25 cellular contexts compared by ENCODE assay signal in genomic region chr14:67996235-67996634, GRCh38.
A peak's percentile ranks its signal among the peaks of the same experiment; 100 is the strongest.
DNase-seq lines count a peak whose midpoint lies in the region; ATAC-seq, FAIRE-seq and TF ChIP-seq lines count a peak whose summit lies in the region.
"Had no signal": no experiment of that assay in that cellular context is flagged by ENCODE, and none has a peak within 500 bp of the region (broad histone marks: within the 10 kb centered on the region; RNA-seq: fewer than 3 reads in every experiment).

No MANE protein-coding gene starts in this region.

- H2AK9ac ChIP-seq in IMR-90 (replicated peaks; ENCODE audit: low read depth, low read length, poor library complexity): no peak overlapping the region

- H3K36me3 ChIP-seq in HCT116 (ENCODE audit: control insufficient read depth in 1 of 2, insufficient read depth in 2 of 2, low read length in 2 of 2) (no peaks in the 10 kb centered on the region), IMR-90 (ENCODE audit: control insufficient read depth, insufficient read depth, low read length) (no peaks in the 10 kb centered on the region), mesendoderm (ENCODE audit: control insufficient read depth, insufficient read depth, low read length) (no peaks in the 10 kb centered on the region), body of pancreas (replicated peaks in 1 of 2; ENCODE audit: insufficient read depth in 1 of 2, low read depth in 2 of 2) (no peaks in the 10 kb centered on the region)
- H3K36me3 ChIP-seq: BE2C, BLaER1 had no signal

- FAIRE-seq in A549 (lab: Jason Lieb, UNC): no peak
- FAIRE-seq: GM12891 had no signal

- H2AK5ac ChIP-seq in IMR-90 (ENCODE audit: low read depth, low read length): 0 out of 2 replicates have a peak overlapping the region, but pooled peaks have one; percentile 32
- no peak overlapping the region for H2AK5ac ChIP-seq in mesendoderm (ENCODE audit: low read length)

- H3K9me3 ChIP-seq in A549: no peaks in the 10 kb centered on the region
- no peaks in the 10 kb centered on the region for H3K9me3 ChIP-seq in HCT116 (ENCODE audit: control insufficient read depth in 1 of 2, insufficient read depth in 1 of 2, low read depth in 1 of 2, low read length in 2 of 2)
- H3K9me3 ChIP-seq in IMR-90 (ENCODE audit: control insufficient read depth, insufficient read depth, low read length): no peaks in the 10 kb centered on the region
- H3K9me3 ChIP-seq in body of pancreas: no peaks in the 10 kb centered on the region
- H3K9me3 ChIP-seq: BE2C, BLaER1 had no signal

- TF ChIP-seq POLR2A in A549 (IDR thresholded peaks at IDR 0.05; ENCODE audit: low read length) (no peak), HCT116 (IDR thresholded peaks at IDR 0.05; ENCODE audit: borderline replicate concordance, extremely low read depth, insufficient read depth, insufficient read length) (no peak), IMR-90 (IDR thresholded peaks at IDR 0.05; ENCODE audit: low read depth, low read length) (no peak), body of pancreas (IDR thresholded peaks at IDR 0.05) (no peak)

- TF ChIP-seq EP300 in A549 (IDR thresholded peaks at IDR 0.05): no peak

- no peak overlapping the region for H3K4me3 ChIP-seq in A549
- H3K4me3 ChIP-seq in HCT116 (replicated peaks in 1 of 2; ENCODE audit: low read depth in 1 of 2, low read length in 2 of 2): no peak overlapping the region
- no peak overlapping the region for H3K4me3 ChIP-seq in IMR-90 (ENCODE audit: insufficient read depth, low read depth, low read length)
- no peak overlapping the region for H3K4me3 ChIP-seq in mesendoderm (ENCODE audit: low read length)
- H3K4me3 ChIP-seq in body of pancreas: no peak overlapping the region
- H3K4me3 ChIP-seq: BLaER1 had no signal

- TF ChIP-seq RAD21 in A549 (conservative IDR thresholded peaks at IDR 0.05 in 1 of 2, IDR thresholded peaks at IDR 0.05 in 1 of 2): no peak
- TF ChIP-seq RAD21 in HCT116 (IDR thresholded peaks at IDR 0.05; ENCODE audit: low read depth): no peak
- no peak for TF ChIP-seq RAD21 in IMR-90 (IDR thresholded peaks at IDR 0.05; ENCODE audit: low read length)

- H3K4me1 ChIP-seq in A549 (peaks cover 28% of the 10 kb centered on the region), HCT116 (ENCODE audit: control insufficient read depth in 1 of 2, insufficient read depth in 2 of 2, low read length in 2 of 2) (peaks cover 24 to 26% of the 10 kb centered on the region in 2 experiments), IMR-90 (ENCODE audit: control insufficient read depth, insufficient read depth, low read length) (peaks cover 4% of the 10 kb centered on the region; the same call in 1 of the 2 replicates), mesendoderm (ENCODE audit: control insufficient read depth, low read depth, low read length) (no peaks in the 10 kb centered on the region), body of pancreas (peaks cover 14% of the 10 kb centered on the region)
- H3K4me1 ChIP-seq: BE2C, BLaER1 had no signal

- H2BK15ac ChIP-seq in IMR-90 (ENCODE audit: low read depth, low read length) (peak overlapping the region; percentile 84; the same call in 2 of the 3 replicates), mesendoderm (replicated peaks; ENCODE audit: low read depth) (no peak overlapping the region)

- no peak overlapping the region for H3K9ac ChIP-seq in HCT116 (ENCODE audit: low read length)
- H3K9ac ChIP-seq in IMR-90 (ENCODE audit: low read depth, low read length): no peak overlapping the region
- H3K9ac ChIP-seq in mesendoderm (ENCODE audit: low read length): no peak overlapping the region
- H3K9ac ChIP-seq: BLaER1 had no signal

- H3K79me2 ChIP-seq in HCT116 (ENCODE audit: insufficient read depth, low read length) (no peaks in the 10 kb centered on the region), mesendoderm (ENCODE audit: control insufficient read depth, insufficient read depth, low read length) (no peaks in the 10 kb centered on the region)

- H3K4ac ChIP-seq in IMR-90 (ENCODE audit: low read depth, low read length) (no peak overlapping the region), mesendoderm (ENCODE audit: low read depth, low read length) (no peak overlapping the region)

- TF ChIP-seq CTCF in A549 (IDR thresholded peaks at IDR 0.05) (no peak), HCT116 (IDR thresholded peaks at IDR 0.05 in 2 of 3, conservative IDR thresholded peaks at IDR 0.05 in 1 of 3; ENCODE audit: borderline replicate concordance in 1 of 3, insufficient read depth in 1 of 3, low read depth in 2 of 3, low read length in 2 of 3) (no peak), IMR-90 (conservative IDR thresholded peaks at IDR 0.05; ENCODE audit: low read depth, low read length) (no peak), body of pancreas (IDR thresholded peaks at IDR 0.05) (no peak)

- no peak for ATAC-seq in A549
- ATAC-seq in HCT116: no peak
- ATAC-seq in IMR-90 (ENCODE audit: low read depth): no peak
- no peak for ATAC-seq in GM18909 (IDR thresholded peaks at IDR 0.05; ENCODE audit: poor library complexity, unreplicated experiment)
- ATAC-seq in body of pancreas: no peak

- no peak overlapping the region for H3K14ac ChIP-seq in IMR-90 (replicated peaks; ENCODE audit: low read depth, low read length)

- POLR2A ChIA-PET in A549 (lab: Yijun Ruan, JAX): no interaction called here
- POLR2A ChIA-PET in HCT116 (lab: Charles Lee): no interaction called here
- POLR2A ChIA-PET in IMR-90 (lab: Charles Lee; ENCODE audit: unreplicated experiment): interaction anchor here (0.7 kb wide), 1 partner anchor 44 kb away, joined by 3 read pairs; no protein-coding TSS in a partner anchor

- H2BK5ac ChIP-seq in IMR-90 (ENCODE audit: low read depth, low read length, poor library complexity, severe bottlenecking) (no peak overlapping the region), mesendoderm (ENCODE audit: low read length) (no peak overlapping the region)

- H3K79me1 ChIP-seq in IMR-90 (ENCODE audit: low read depth in 1 of 2, low read length in 2 of 2) (no peaks in the 10 kb centered on the region), mesendoderm (ENCODE audit: low read length) (no peaks in the 10 kb centered on the region)

- H3K18ac ChIP-seq in IMR-90 (ENCODE audit: low read depth, low read length) (no peak overlapping the region), mesendoderm (ENCODE audit: low read length) (no peak overlapping the region)

- H4K5ac ChIP-seq in IMR-90 (ENCODE audit: low read depth, low read length): no peak overlapping the region
- no peak overlapping the region for H4K5ac ChIP-seq in mesendoderm (ENCODE audit: low read length)

- whole genome bisulfite sequencing in A549 (ENCODE audit: missing lambda C conversion rate): 86% methylated on average over 4 of the region's 4 CpGs
- no CpG with 5 or more reads among the region's 4 CpGs for WGBS in IMR-90 (ENCODE audit: extremely low coverage in 2 of 2, insufficient read length in 1 of 2), 2 experiments
- no CpG with 5 or more reads among the region's 4 CpGs for WGBS in mesendoderm (ENCODE audit: extremely low coverage, insufficient coverage, low lambda C conversion rate)
- WGBS in body of pancreas, 2 donors: 93 to 98% methylated on average over 4 of the region's 4 CpGs

- H3K56ac ChIP-seq in IMR-90 (ENCODE audit: extremely low read depth, insufficient read depth, low read length): no peak overlapping the region
- H3K56ac ChIP-seq in mesendoderm (ENCODE audit: low read length): no peak overlapping the region

- DNase-seq in A549 (ENCODE audit: low read depth in 1 of 2, low spot score in 1 of 2) (no peak), HCT116 (ENCODE audit: low read depth, low spot score) (no peak), IMR-90 (no peak), mesendoderm (no peak), RKO (ENCODE audit: low spot score) (no peak), body of pancreas (no peak), NOMO-1 (lab: John Stamatoyannopoulos, UW; ENCODE audit: unreplicated experiment in 2 of 2) (no peak)
- DNase-seq: ACHN; BE2C; C1 segment of cervical spinal cord; CD4-positive, alpha-beta memory T cell; CD4-positive, CD25-positive, alpha-beta regulatory T cell; CD8-positive, alpha-beta memory T cell; COR-L47; DMS 273 treated with DMSO at 0.1 percent for 48 hours; DMS153; DMS53; DMS79; DND-41; EL; GF-D8 had no signal

- CTCF ChIA-PET in A549 (lab: Yijun Ruan, JAX) (no interaction called here), HCT116 (lab: Charles Lee) (no interaction called here), IMR-90 (lab: Yijun Ruan, JAX) (no interaction called here)

- H4K20me1 ChIP-seq in HCT116 (ENCODE audit: insufficient read depth) (no peaks in the 10 kb centered on the region), IMR-90 (ENCODE audit: insufficient read depth, low read length) (no peaks in the 10 kb centered on the region)
- H4K20me1 ChIP-seq: BLaER1 had no signal

- H2AFZ ChIP-seq in HCT116 (ENCODE audit: low read depth, low read length, poor library complexity, severe bottlenecking): no peak overlapping the region
- no peak overlapping the region for H2AFZ ChIP-seq in IMR-90 (replicated peaks; ENCODE audit: low read length, poor library complexity)

- H3K9me2 ChIP-seq in HCT116 (ENCODE audit: insufficient read depth): no peaks in the 10 kb centered on the region

- in situ Hi-C loops in IMR-90 (cut with MboI; ENCODE audit: low sequenced_read_pairs): no loop called here

- BruUV-seq in HCT116 (replicated peaks; lab: Mats Ljungman, UMichigan): no TSS peak
- BruUV-seq in IMR-90 (replicated peaks; lab: Mats Ljungman, UMichigan): no TSS peak

- H4K91ac ChIP-seq in IMR-90 (ENCODE audit: insufficient read depth, low read depth, low read length): no peak overlapping the region

- intact Hi-C loops in HCT116 (cut with micrococcal nuclease): no loop called here
- intact Hi-C loops in IMR-90 (cut with micrococcal nuclease): no loop called here
- intact Hi-C loops in body of pancreas (cut with DNase I): no loop called here

- H3K9me1 ChIP-seq in IMR-90 (ENCODE audit: insufficient read depth, low read length): peaks cover 2% of the 10 kb centered on the region; the same call in 1 of the 2 replicates

- no peak overlapping the region for H2BK20ac ChIP-seq in IMR-90 (ENCODE audit: low read depth, low read length)

- H3K27ac ChIP-seq in A549 (no peak overlapping the region), HCT116 (ENCODE audit: low read depth, low read length) (0 out of 2 replicates have a peak overlapping the region, but pooled peaks have one; percentile 12), IMR-90 (ENCODE audit: insufficient read depth, low read length) (no peak overlapping the region), mesendoderm (ENCODE audit: low read depth, low read length) (no peak overlapping the region), body of pancreas (no peak overlapping the region)
- H3K27ac ChIP-seq: 22Rv1, BLaER1 had no signal

- no peak overlapping the region for H3K4me2 ChIP-seq in A549
- no peak overlapping the region for H3K4me2 ChIP-seq in HCT116 (ENCODE audit: low read length)
- H3K4me2 ChIP-seq in IMR-90 (ENCODE audit: low read depth, low read length): no peak overlapping the region
- H3K4me2 ChIP-seq in mesendoderm (ENCODE audit: low read length): no peak overlapping the region
- H3K4me2 ChIP-seq: BLaER1 had no signal

- RAD21 ChIA-PET in HCT116 (lab: Charles Lee; ENCODE audit: low non-redundant PET in 1 of 2, low total read pairs in 2 of 2, uncharacterized antibody in 2 of 2, unreplicated experiment in 2 of 2): no interaction called here

- H3K27me3 ChIP-seq in HCT116 (ENCODE audit: insufficient read depth, low read length): no peaks in the 10 kb centered on the region
- no peaks in the 10 kb centered on the region for H3K27me3 ChIP-seq in IMR-90 (ENCODE audit: control insufficient read depth, insufficient read depth, low read length)
- no peaks in the 10 kb centered on the region for H3K27me3 ChIP-seq in mesendoderm (ENCODE audit: insufficient read depth, low read length, poor library complexity)
- H3K27me3 ChIP-seq in body of pancreas: no peaks in the 10 kb centered on the region
- H3K27me3 ChIP-seq: BLaER1 had no signal

- no peak overlapping the region for H3K23ac ChIP-seq in IMR-90 (ENCODE audit: low read depth, low read length)
- H3K23ac ChIP-seq in mesendoderm (ENCODE audit: low read length): no peak overlapping the region

- dilution Hi-C loops in IMR-90 (cut with HindIII; ENCODE audit: low sequenced_read_pairs, unreplicated experiment): no loop called here

- H4K8ac ChIP-seq in IMR-90 (ENCODE audit: low read depth in 2 of 2, low read length in 2 of 2) (no peak overlapping the region), mesendoderm (ENCODE audit: low read depth, low read length) (peak overlapping the region; percentile 40)

- H2BK120ac ChIP-seq in IMR-90 (ENCODE audit: low read depth, low read length): no peak overlapping the region
- H2BK120ac ChIP-seq in mesendoderm (ENCODE audit: low read depth, low read length): no peak overlapping the region
